ENCODE assay signal across 10 cellular contexts in the genomic region with DNA sequence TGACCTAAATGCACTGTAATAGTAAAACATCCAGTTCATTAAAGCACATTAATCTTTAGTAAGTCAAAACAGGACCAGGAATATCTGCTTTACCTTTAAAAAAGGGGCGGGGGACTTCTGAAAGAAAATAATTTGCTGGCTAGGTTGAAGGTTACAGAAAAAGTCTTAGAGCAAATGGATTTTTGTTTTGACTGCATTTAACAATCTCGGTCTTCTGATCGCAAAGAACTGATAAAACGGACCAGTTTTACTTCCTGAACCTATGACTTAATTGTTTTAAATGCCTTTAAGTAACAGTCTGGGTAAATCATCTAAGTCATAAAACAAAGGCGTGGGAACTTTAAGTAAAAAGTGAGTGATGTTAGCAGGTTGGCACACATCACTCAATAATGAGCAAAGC. TPM values are rescaled to one million over a fixed set of nuclear protein-coding genes. Genes with fewer than 3 reads are reported as not detected.
DNase-seq lines count a peak whose midpoint lies in the region; ATAC-seq and TF ChIP-seq lines count a peak whose summit lies in the region.
"Had no signal": no experiment of that assay in that cellular context is flagged by ENCODE, and none has a peak within 500 bp of the region (broad histone marks: within the 10 kb centered on the region; RNA-seq: fewer than 3 reads in every experiment).

No MANE protein-coding gene starts in this region.

- H2AFZ ChIP-seq in neuronal stem cell (ENCODE audit: low read length): no peak overlapping the region

- TF ChIP-seq CTCF in NB4 (IDR thresholded peaks at IDR 0.05; ENCODE audit: low read depth, low read length) (no peak), colonic mucosa (IDR thresholded peaks at IDR 0.05) (no peak)

- peak overlapping the region; percentile 43 for H3K4me2 ChIP-seq in neuronal stem cell (ENCODE audit: insufficient read depth, low read length, poor library complexity, severe bottlenecking)

- H3K4ac ChIP-seq in neuronal stem cell (ENCODE audit: low read length): no peak overlapping the region

- intact Hi-C loops in colonic mucosa (cut with DNase I): no loop called here

- H3K23ac ChIP-seq in neuronal stem cell (ENCODE audit: low read depth, low read length, poor library complexity): no peak overlapping the region

- H3K36me3 ChIP-seq in ES-I3 (ENCODE audit: insufficient read depth, low read length): peaks cover 11% of the 10 kb centered on the region
- no peaks in the 10 kb centered on the region for H3K36me3 ChIP-seq in colonic mucosa
- H3K36me3 ChIP-seq in neuronal stem cell (replicated peaks in 1 of 2; ENCODE audit: control insufficient read depth in 2 of 2, insufficient read depth in 2 of 2, low read length in 2 of 2): peaks cover 19 to 42% of the 10 kb centered on the region in 2 donors

- no peak overlapping the region for H4K91ac ChIP-seq in neuronal stem cell (ENCODE audit: low read depth, low read length, poor library complexity)

- H3K9ac ChIP-seq in ES-I3 (ENCODE audit: low read depth, low read length) (peak overlapping the region; percentile 91; the same call in 1 of the 2 replicates), colonic mucosa (ENCODE audit: low read depth in 2 of 2, low read length in 2 of 2) (no peak overlapping the region), neuronal stem cell (ENCODE audit: low read depth, low read length, poor library complexity) (no peak overlapping the region)

- H3K27ac ChIP-seq in colonic mucosa (no peak overlapping the region), neuronal stem cell (replicated peaks; ENCODE audit: low read length) (no peak overlapping the region)

- H4K8ac ChIP-seq in neuronal stem cell (ENCODE audit: low read depth, low read length): no peak overlapping the region

- DNase-seq in NB4 (ENCODE audit: low read depth) (no peak), colonic mucosa (no peak), neuronal stem cell (ENCODE audit: low spot score) (no peak), GM19238 (ENCODE audit: insufficient read length, low spot score) (no peak), D341Med (ENCODE audit: low spot score) (no peak), occipital lobe (lab: John Stamatoyannopoulos, UW) (no peak)
- DNase-seq: left cardiac atrium had no signal

- no peak overlapping the region for H2BK15ac ChIP-seq in neuronal stem cell (ENCODE audit: low read length)

- peak overlapping the region; percentile 95 for H3K4me3 ChIP-seq in NB4 (ENCODE audit: low read depth, low read length)
- peak overlapping the region; percentile 66 for H3K4me3 ChIP-seq in colonic mucosa
- H3K4me3 ChIP-seq in neuronal stem cell (ENCODE audit: low read length in 2 of 2): peak overlapping the region in 1 of 2 donors; percentile 60

- H3K79me1 ChIP-seq in neuronal stem cell (ENCODE audit: low read depth, low read length): peaks cover 13% of the 10 kb centered on the region

- H3K9me3 ChIP-seq in ES-I3 (ENCODE audit: control insufficient read depth, insufficient read depth, low read length) (no peaks in the 10 kb centered on the region), colonic mucosa (no peaks in the 10 kb centered on the region), neuronal stem cell (replicated peaks in 1 of 2; ENCODE audit: control insufficient read depth in 2 of 2, insufficient read depth in 1 of 2, low read depth in 1 of 2, low read length in 2 of 2) (no peaks in the 10 kb centered on the region)

- no peak overlapping the region for H2BK12ac ChIP-seq in neuronal stem cell (ENCODE audit: low read length)

- TF ChIP-seq POLR2A in NB4 (IDR thresholded peaks at IDR 0.05; ENCODE audit: extremely low read depth, insufficient read length): no peak

- no peak overlapping the region for H3K18ac ChIP-seq in neuronal stem cell (ENCODE audit: low read length)

- H2BK120ac ChIP-seq in neuronal stem cell (ENCODE audit: low read depth, low read length): no peak overlapping the region

- H3K4me1 ChIP-seq in ES-I3 (ENCODE audit: insufficient read depth, low read length) (peaks cover 18% of the 10 kb centered on the region), colonic mucosa (no peaks in the 10 kb centered on the region), neuronal stem cell (ENCODE audit: control insufficient read depth in 2 of 2, insufficient read depth in 1 of 2, low read depth in 1 of 2, low read length in 2 of 2) (peaks cover 3 to 10% of the 10 kb centered on the region in 2 donors)

- H3K14ac ChIP-seq in neuronal stem cell (ENCODE audit: low read length): no peak overlapping the region

- WGBS in neuronal stem cell (ENCODE audit: extremely low coverage in 2 of 2, insufficient read length in 2 of 2, insufficient replicate concordance in 1 of 2), 2 donors: no CpG with 5 or more reads among the region's 5 CpGs

- no peak for ATAC-seq in HG02973 (IDR thresholded peaks at IDR 0.05; ENCODE audit: unreplicated experiment)

- H2BK5ac ChIP-seq in neuronal stem cell (ENCODE audit: low read length): no peak overlapping the region

- H3K27me3 ChIP-seq in colonic mucosa: no peaks in the 10 kb centered on the region
- H3K27me3 ChIP-seq in neuronal stem cell (ENCODE audit: control insufficient read depth in 3 of 3, insufficient read depth in 3 of 3, low read depth in 1 of 3, low read length in 3 of 3): no peaks in the 10 kb centered on the region

- H2AK5ac ChIP-seq in neuronal stem cell (ENCODE audit: low read depth, low read length): no peak overlapping the region

RNA-seq across cellular contexts. Expression of gene BUB1, which starts 0.8 kb away (rescaled TPM):
- total RNA-seq in colonic mucosa: 10 to 100 TPM; 14.7 to 47.3 TPM
- polyA plus RNA-seq in neuronal stem cell (2013, experiment 1 of 2): 88.9 TPM
- 91.2 TPM for polyA plus RNA-seq in neuronal stem cell (2013, experiment 2 of 2)
- 7.8 TPM for total RNA-seq in occipital lobe

RNA-seq across cellular contexts. Expression of gene ACOXL, which starts 55.3 kb away (rescaled TPM):
- total RNA-seq in colonic mucosa: under 1 TPM; 0.32 to 0.82 TPM
- 1.6 TPM for polyA plus RNA-seq in neuronal stem cell (2013, experiment 1 of 2)
- polyA plus RNA-seq in neuronal stem cell (2013, experiment 2 of 2): 1.3 TPM
- total RNA-seq in occipital lobe: not detected
- total RNA-seq: LHCN-M2 had no signal
